12 cellular contexts compared by ENCODE assay signal in genomic region chr16:83137894-83138293, GRCh38.
DNase-seq lines count a peak whose midpoint lies in the region; ATAC-seq, FAIRE-seq and TF ChIP-seq lines count a peak whose summit lies in the region.
"Had no signal": no experiment of that assay in that cellular context is flagged by ENCODE, and none has a peak within 500 bp of the region (broad histone marks: within the 10 kb centered on the region; RNA-seq: fewer than 3 reads in every experiment).

No MANE protein-coding gene starts in this region.

- POLR2A ChIA-PET in A549 (lab: Yijun Ruan, JAX) = no interaction called here

- no peak for TF ChIP-seq EP300 in A549 (IDR thresholded peaks at IDR 0.05)

- H3K36me3 Mint-ChIP-seq in activated T-helper 17 cell treated with anti-CD3 and anti-CD28 coated beads, Interleukin-2, amount 50 U/mL, for 72 hours (ENCODE audit: low read depth) = no peaks in the 10 kb centered on the region

- intact Hi-C loops in lower lobe of right lung (cut with DNase I) = no loop called here

- peak overlapping the region; percentile 64 for H3K4me3 Mint-ChIP-seq in activated T-helper 17 cell treated with anti-CD3 and anti-CD28 coated beads, Interleukin-2, amount 50 U/mL, for 72 hours

- H3K27ac Mint-ChIP-seq in activated T-helper 17 cell treated with anti-CD3 and anti-CD28 coated beads, Interleukin-2, amount 50 U/mL, for 72 hours = peak overlapping the region; percentile 60

- DNase-seq in A549 (ENCODE audit: low read depth in 1 of 2, low spot score in 1 of 2) = no peak
- peak; percentile 22 for DNase-seq in EH (ENCODE audit: low read depth)
- no peak for DNase-seq in lower lobe of right lung
- DNase-seq in H7 = no peak
- DNase-seq in amygdala (lab: John Stamatoyannopoulos, UW) = no peak
- DNase-seq in stimulated activated CD4-positive, alpha-beta T cell treated with anti-CD3 and anti-CD28 coated beads, Interleukin-4, amount 100 ng/mL, for 4 hours = no peak
- DNase-seq: NCI-H1105 treated with DMSO at 0.1 percent for 48 hours, NCI-H748 treated with DMSO at 0.1 percent for 48 hours had no signal

- FAIRE-seq in A549 (lab: Jason Lieb, UNC) = no peak
- FAIRE-seq: bronchial epithelial cell had no signal

- H3K27ac ChIP-seq in A549 (no peak overlapping the region), lower lobe of right lung (no peak overlapping the region)
- H3K27ac ChIP-seq: right atrium auricular region had no signal

- no peak for ATAC-seq in A549
- ATAC-seq in activated T-helper 17 cell treated with anti-CD3 and anti-CD28 coated beads, Interleukin-2, amount 50 U/mL, for 72 hours (replicated peaks) = no peak
- no peak for ATAC-seq in lower lobe of right lung
- no peak for ATAC-seq in HG03460 (IDR thresholded peaks at IDR 0.05; ENCODE audit: unreplicated experiment)

- TF ChIP-seq CTCF in A549 (IDR thresholded peaks at IDR 0.05) (no peak), lower lobe of right lung (IDR thresholded peaks at IDR 0.05) (no peak)

- no peaks in the 10 kb centered on the region for H3K4me1 ChIP-seq in A549
- no peaks in the 10 kb centered on the region for H3K4me1 ChIP-seq in lower lobe of right lung
- H3K4me1 ChIP-seq: right atrium auricular region had no signal

- CTCF ChIA-PET in A549 (lab: Yijun Ruan, JAX) = interaction anchor here (1.0 to 1.4 kb wide), 2 partner anchors 11 to 14 kb away, joined by 3 read pairs; no protein-coding TSS in a partner anchor

- H3K36me3 ChIP-seq in lower lobe of right lung (no peaks in the 10 kb centered on the region), H7 (replicated peaks; ENCODE audit: control insufficient read depth, insufficient read depth, low read length) (no peaks in the 10 kb centered on the region)
- H3K36me3 ChIP-seq: right atrium auricular region had no signal

- H3K4me3 ChIP-seq in A549 (no peak overlapping the region), lower lobe of right lung (peak overlapping the region; percentile 39), H7 (ENCODE audit: insufficient read depth, low read depth, low read length) (no peak overlapping the region)

- H3K9me3 Mint-ChIP-seq in activated T-helper 17 cell treated with anti-CD3 and anti-CD28 coated beads, Interleukin-2, amount 50 U/mL, for 72 hours = no peaks in the 10 kb centered on the region

- peaks cover 12% of the 10 kb centered on the region for H3K4me1 Mint-ChIP-seq in activated T-helper 17 cell treated with anti-CD3 and anti-CD28 coated beads, Interleukin-2, amount 50 U/mL, for 72 hours

- WGBS in A549 (ENCODE audit: missing lambda C conversion rate) = 42% methylated on average over 5 of the region's 5 CpGs

- H3K27me3 ChIP-seq in lower lobe of right lung (ENCODE audit: low read depth) (no peaks in the 10 kb centered on the region), H7 (ENCODE audit: control insufficient read depth, insufficient read depth, low read length) (no peaks in the 10 kb centered on the region)
- H3K27me3 ChIP-seq: right atrium auricular region had no signal

- no peak for TF ChIP-seq RAD21 in A549 (conservative IDR thresholded peaks at IDR 0.05 in 1 of 2, IDR thresholded peaks at IDR 0.05 in 1 of 2)

- peak overlapping the region; percentile 47; the same call in 2 of the 3 replicates for H3K4me2 ChIP-seq in A549

- TF ChIP-seq POLR2A in A549 (IDR thresholded peaks at IDR 0.05; ENCODE audit: low read length) = no peak

- peaks cover 7% of the 10 kb centered on the region for H3K27me3 Mint-ChIP-seq in activated T-helper 17 cell treated with anti-CD3 and anti-CD28 coated beads, Interleukin-2, amount 50 U/mL, for 72 hours

- H3K9me3 ChIP-seq in A549 (no peaks in the 10 kb centered on the region), lower lobe of right lung (no peaks in the 10 kb centered on the region)
- H3K9me3 ChIP-seq: right atrium auricular region had no signal

TF ChIP-seq in A549, 52 proteins besides CTCF, POLR2A, EP300 and RAD21:
- no peak for TF ChIP-seq TP53 (CRISPR knock-in tag; IDR thresholded peaks at IDR 0.05)
